ENCODE assay signal across 14 cellular contexts in genomic region chr7:141409911-141410329, GRCh38.
DNase-seq lines count a peak whose midpoint lies in the region; ATAC-seq, FAIRE-seq and TF ChIP-seq lines count a peak whose summit lies in the region.
"Had no signal": no experiment of that assay in that cellular context is flagged by ENCODE, and none has a peak within 500 bp of the region (broad histone marks: within the 10 kb centered on the region; RNA-seq: fewer than 3 reads in every experiment).

No MANE protein-coding gene starts in this region.

- no peak for ATAC-seq in HG03108 (IDR thresholded peaks at IDR 0.05; ENCODE audit: unreplicated experiment)
- ATAC-seq: activated CD8-positive, alpha-beta T cell treated with anti-CD3 and anti-CD28 coated beads for 36 hours had no signal

- FAIRE-seq in D721Med (lab: Jason Lieb, UNC): no peak
- FAIRE-seq: endometrium, H54, small intestine had no signal

- peak; percentile 95 for DNase-seq in NCI-H1092 treated with DMSO at 0.1 percent for 48 hours (lab: John Stamatoyannopoulos, UW)
- DNase-seq in NCI-H2171 (lab: John Stamatoyannopoulos, UW): peak; percentile 73
- peak; percentile 51 for DNase-seq in ecto neural progenitor cell (ENCODE audit: low spot score)
- DNase-seq in putamen (ENCODE audit: low spot score): peak; percentile 58
- DNase-seq in D721Med (ENCODE audit: insufficient read length, low spot score): no peak
- no peak for DNase-seq in COLO829 (ENCODE audit: low spot score)
- DNase-seq: activated CD8-positive, alpha-beta T cell treated with anti-CD3 and anti-CD28 coated beads for 36 hours; NCI-H526; nephron progenitor cell; small intestine; stomach had no signal

- TF ChIP-seq CTCF in D721Med (IDR thresholded peaks at IDR 0.05; ENCODE audit: insufficient read depth, missing control alignments): no peak

Comparison
In these comparisons a context has a peak if more than half of its experiments do, and no peak if none do; other contexts are left out.
1. DNase-seq: peak in NCI-H1092 treated with DMSO at 0.1 percent for 48 hours (single experiment), NCI-H2171 (single experiment), ecto neural progenitor cell (single experiment) and putamen (single experiment); none in D721Med (single experiment) and COLO829 (single experiment).